In the genomic region with DNA sequence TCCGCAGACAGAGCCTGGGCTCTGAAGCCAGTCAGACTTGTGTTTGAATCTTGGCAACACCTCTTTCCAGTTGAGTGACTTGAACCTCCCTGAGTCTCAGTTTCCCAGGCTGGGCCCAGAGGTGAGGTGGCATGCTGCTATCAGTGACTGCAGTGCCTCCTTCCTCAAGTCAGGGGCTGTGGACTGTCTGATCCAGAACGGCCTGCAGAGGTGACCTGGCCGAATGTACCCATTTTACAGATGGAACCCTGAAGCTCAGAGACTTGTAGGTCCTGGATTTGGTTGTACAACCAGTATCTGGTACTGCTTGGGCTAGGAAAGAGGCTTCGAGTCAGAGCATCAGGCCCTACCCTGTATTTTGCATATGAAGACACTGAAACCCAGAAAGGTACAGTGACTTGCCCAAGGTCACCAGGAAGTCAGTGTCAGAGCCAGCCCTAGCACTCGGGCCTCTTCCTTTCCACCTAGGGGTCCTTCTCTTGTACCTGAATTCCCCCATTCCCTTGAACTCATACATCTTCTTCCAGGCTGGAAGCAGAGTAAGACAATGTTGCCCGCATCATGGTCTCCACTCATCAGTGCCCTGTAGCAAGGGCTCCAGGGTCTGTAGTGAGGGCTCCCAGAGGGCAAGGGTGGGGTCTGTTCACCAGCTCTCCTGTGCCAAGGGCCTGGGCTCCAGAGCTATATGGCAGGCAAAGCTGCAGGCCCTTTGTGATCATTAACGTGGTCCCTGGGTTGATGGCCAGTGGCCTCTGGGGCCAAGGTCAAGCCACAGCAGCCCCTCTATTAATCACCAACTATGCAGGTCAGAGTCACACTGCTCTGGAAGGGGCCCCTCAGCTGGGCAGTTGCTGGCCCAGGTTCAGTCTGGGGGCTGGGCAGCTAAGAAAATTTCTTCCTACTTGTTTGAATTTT, we compare ENCODE assay signal across 10 cellular contexts. TPM values are rescaled to one million over a fixed set of nuclear protein-coding genes. Genes with fewer than 3 reads are reported as not detected.
DNase-seq lines count a peak whose midpoint lies in the region; ATAC-seq and TF ChIP-seq lines count a peak whose summit lies in the region.
"Had no signal": no experiment of that assay in that cellular context is flagged by ENCODE, and none has a peak within 500 bp of the region (broad histone marks: within the 10 kb centered on the region; RNA-seq: fewer than 3 reads in every experiment).

No MANE protein-coding gene starts in this region.

- H3K4me1 ChIP-seq in duodenal mucosa (ENCODE audit: control insufficient read depth in 1 of 2, insufficient read depth in 2 of 2, low read length in 2 of 2) (peaks cover 20 to 26% of the 10 kb centered on the region in 2 donors), mucosa of rectum (ENCODE audit: control insufficient read depth in 2 of 2, insufficient read depth in 2 of 2, low read length in 2 of 2) (peaks cover 37 to 53% of the 10 kb centered on the region in 2 donors), stomach (peaks cover 49 to 94% (median 86%) of the 10 kb centered on the region in 4 donors), trophoblast cell (ENCODE audit: control insufficient read depth in 1 of 2, insufficient read depth in 2 of 2, low read length in 2 of 2) (peaks cover 9 to 13% of the 10 kb centered on the region in 2 experiments)

- H3K27me3 ChIP-seq in duodenal mucosa (ENCODE audit: control insufficient read depth in 1 of 2, insufficient read depth in 2 of 2, low read length in 2 of 2): no peaks in the 10 kb centered on the region
- no peaks in the 10 kb centered on the region for H3K27me3 ChIP-seq in mucosa of rectum (ENCODE audit: control insufficient read depth in 2 of 2, insufficient read depth in 2 of 2, low read length in 2 of 2)
- no peaks in the 10 kb centered on the region for H3K27me3 ChIP-seq in stomach
- H3K27me3 ChIP-seq in trophoblast cell (ENCODE audit: insufficient read depth, low read length): no peaks in the 10 kb centered on the region

- H3K4ac ChIP-seq in trophoblast cell (ENCODE audit: low read depth, low read length): no peak overlapping the region

- WGBS in stomach, 5 donors: 74 to 87% (median 80%) methylated on average over 6 to 7 of the region's 7 CpGs
- no CpG with 5 or more reads among the region's 7 CpGs for WGBS in trophoblast cell (ENCODE audit: extremely low coverage, insufficient coverage, insufficient read length)

- peak overlapping the region in 2 of 3 donors; percentile 16 to 91 for H3K27ac Mint-ChIP-seq in IgD-negative memory B cell
- H3K27ac Mint-ChIP-seq in T-helper 17 cell: no peak overlapping the region
- H3K27ac Mint-ChIP-seq in natural killer cell treated with Interleukin-12 subunit alpha and Interleukin-12 subunit beta and Interleukin-15 and Interleukin-18, amount 100 ng/mL, for 72 hours: no peak overlapping the region
- H3K27ac Mint-ChIP-seq: activated naive CD4-positive, alpha-beta T cell treated with anti-CD3 and anti-CD28 coated beads, Interleukin-2, amount 50 U/mL, for 72 hours had no signal

- H3K14ac ChIP-seq in trophoblast cell (ENCODE audit: low read length): no peak overlapping the region

- DNase-seq in stomach (no peak), T-helper 17 cell (no peak), trophoblast cell (no peak)
- DNase-seq in natural killer cell treated with Interleukin-12 subunit alpha and Interleukin-12 subunit beta and Interleukin-15 and Interleukin-18, amount 100 ng/mL, for 72 hours (ENCODE audit: low spot score): no peak
- DNase-seq in stimulated activated naive CD8-positive, alpha-beta T cell treated with anti-CD3 and anti-CD28 coated beads, Interleukin-15, Interleukin-2, amounts not matched to agents 100 U/mL and 50 U/mL, for 24 hours: no peak
- DNase-seq: SK-N-SH had no signal

- H3K9me3 Mint-ChIP-seq in IgD-negative memory B cell: no peaks in the 10 kb centered on the region
- no peaks in the 10 kb centered on the region for H3K9me3 Mint-ChIP-seq in natural killer cell treated with Interleukin-12 subunit alpha and Interleukin-12 subunit beta and Interleukin-15 and Interleukin-18, amount 100 ng/mL, for 72 hours
- H3K9me3 Mint-ChIP-seq: activated naive CD4-positive, alpha-beta T cell treated with anti-CD3 and anti-CD28 coated beads, Interleukin-2, amount 50 U/mL, for 72 hours had no signal

- H3K79me1 ChIP-seq in trophoblast cell (ENCODE audit: low read length): peaks cover 4% of the 10 kb centered on the region

- no peaks in the 10 kb centered on the region for H3K79me2 ChIP-seq in trophoblast cell (ENCODE audit: control insufficient read depth, insufficient read depth, low read length, poor library complexity)

- TF ChIP-seq EP300 in stomach (IDR thresholded peaks at IDR 0.05): no peak

- H2BK5ac ChIP-seq in trophoblast cell (ENCODE audit: low read depth, low read length, poor library complexity): no peak overlapping the region

- no peak overlapping the region for H3K23ac ChIP-seq in trophoblast cell (ENCODE audit: low read length)

- no peak overlapping the region for H2BK120ac ChIP-seq in trophoblast cell (ENCODE audit: insufficient read depth, low read length, poor library complexity)

- H2AFZ ChIP-seq in trophoblast cell (ENCODE audit: insufficient read depth, low read length, poor library complexity): no peak overlapping the region

- H3K9me3 ChIP-seq in duodenal mucosa (ENCODE audit: control insufficient read depth in 1 of 2, low read length in 2 of 2) (no peaks in the 10 kb centered on the region), mucosa of rectum (ENCODE audit: control insufficient read depth in 2 of 2, low read length in 2 of 2) (no peaks in the 10 kb centered on the region), stomach (no peaks in the 10 kb centered on the region), T-helper 17 cell (ENCODE audit: control insufficient read depth, low read length, poor library complexity, severe bottlenecking) (no peaks in the 10 kb centered on the region), trophoblast cell (ENCODE audit: insufficient read depth, low read depth, low read length) (no peaks in the 10 kb centered on the region)
- H3K9me3 ChIP-seq: SK-N-SH had no signal

- H3K4me3 ChIP-seq in duodenal mucosa (ENCODE audit: low read depth in 1 of 2, low read length in 2 of 2): no peak overlapping the region
- no peak overlapping the region for H3K4me3 ChIP-seq in mucosa of rectum (ENCODE audit: low read length in 2 of 2)
- H3K4me3 ChIP-seq in stomach: no peak overlapping the region
- no peak overlapping the region for H3K4me3 ChIP-seq in trophoblast cell (ENCODE audit: low read depth, low read length)

- TF ChIP-seq CTCF in stomach (IDR thresholded peaks at IDR 0.05): no peak

- intact Hi-C loops in stomach (cut with DNase I; ENCODE audit: low total_unique reads): no loop called here

- no peak overlapping the region for H3K18ac ChIP-seq in trophoblast cell (ENCODE audit: low read length)

- TF ChIP-seq POLR2A in stomach (IDR thresholded peaks at IDR 0.05): no peak

- H3K4me1 Mint-ChIP-seq in IgD-negative memory B cell: peaks cover 21 to 31% (median 24%) of the 10 kb centered on the region in 3 donors
- H3K4me1 Mint-ChIP-seq in T-helper 17 cell: peaks cover 16% of the 10 kb centered on the region
- peaks cover 16 to 19% of the 10 kb centered on the region in 2 donors for H3K4me1 Mint-ChIP-seq in natural killer cell treated with Interleukin-12 subunit alpha and Interleukin-12 subunit beta and Interleukin-15 and Interleukin-18, amount 100 ng/mL, for 72 hours (ENCODE audit: low read depth in 2 of 2)

- H2BK12ac ChIP-seq in trophoblast cell (ENCODE audit: low read length): no peak overlapping the region

- peaks cover 3% of the 10 kb centered on the region for H3K27me3 Mint-ChIP-seq in IgD-negative memory B cell
- peaks cover 28% of the 10 kb centered on the region for H3K27me3 Mint-ChIP-seq in T-helper 17 cell
- H3K27me3 Mint-ChIP-seq in natural killer cell treated with Interleukin-12 subunit alpha and Interleukin-12 subunit beta and Interleukin-15 and Interleukin-18, amount 100 ng/mL, for 72 hours: peaks cover 0 to 8% of the 10 kb centered on the region in 2 donors

- H3K36me3 Mint-ChIP-seq in IgD-negative memory B cell (no peaks in the 10 kb centered on the region), T-helper 17 cell (ENCODE audit: low read depth) (peaks cover 11% of the 10 kb centered on the region)
- H3K36me3 Mint-ChIP-seq in natural killer cell treated with Interleukin-12 subunit alpha and Interleukin-12 subunit beta and Interleukin-15 and Interleukin-18, amount 100 ng/mL, for 72 hours: no peaks in the 10 kb centered on the region
- H3K36me3 Mint-ChIP-seq: activated naive CD4-positive, alpha-beta T cell treated with anti-CD3 and anti-CD28 coated beads, Interleukin-2, amount 50 U/mL, for 72 hours had no signal

- no peak overlapping the region for H4K8ac ChIP-seq in trophoblast cell (ENCODE audit: low read depth, low read length)

- no peak overlapping the region for H2AK5ac ChIP-seq in trophoblast cell (ENCODE audit: low read length)

- H3K9ac ChIP-seq in duodenal mucosa (ENCODE audit: low read depth in 1 of 2, low read length in 2 of 2): no peak overlapping the region
- peak overlapping the region in 1 of 2 donors; percentile 27 for H3K9ac ChIP-seq in mucosa of rectum (ENCODE audit: low read depth in 1 of 2, low read length in 2 of 2)
- H3K9ac ChIP-seq in trophoblast cell (ENCODE audit: low read length): no peak overlapping the region
- H3K9ac ChIP-seq: SK-N-SH had no signal

- no peak overlapping the region for H3K4me2 ChIP-seq in trophoblast cell (ENCODE audit: low read length)
- H3K4me2 ChIP-seq: SK-N-SH had no signal

- H4K12ac ChIP-seq in trophoblast cell (ENCODE audit: low read depth, low read length): no peak overlapping the region

- no peak for ATAC-seq in T-helper 17 cell
- ATAC-seq in natural killer cell treated with Interleukin-12 subunit alpha and Interleukin-12 subunit beta and Interleukin-15 and Interleukin-18, amount 100 ng/mL, for 72 hours: no peak
- ATAC-seq in stimulated activated naive CD8-positive, alpha-beta T cell treated with anti-CD3 and anti-CD28 coated beads, Interleukin-15, Interleukin-2, amounts not matched to agents 100 U/mL and 50 U/mL, for 24 hours: no peak
- ATAC-seq: activated naive CD4-positive, alpha-beta T cell treated with anti-CD3 and anti-CD28 coated beads, Interleukin-2, amount 50 U/mL, for 72 hours had no signal

- no peak overlapping the region for H4K91ac ChIP-seq in trophoblast cell (ENCODE audit: low read depth, low read length)

- H3K4me3 Mint-ChIP-seq in IgD-negative memory B cell (no peak overlapping the region), T-helper 17 cell (no peak overlapping the region)
- no peak overlapping the region for H3K4me3 Mint-ChIP-seq in natural killer cell treated with Interleukin-12 subunit alpha and Interleukin-12 subunit beta and Interleukin-15 and Interleukin-18, amount 100 ng/mL, for 72 hours

- no peaks in the 10 kb centered on the region for H3K36me3 ChIP-seq in duodenal mucosa (ENCODE audit: control insufficient read depth in 1 of 2, insufficient read depth in 2 of 2, low read length in 2 of 2)
- H3K36me3 ChIP-seq in mucosa of rectum (ENCODE audit: control insufficient read depth in 2 of 2, insufficient read depth in 2 of 2, low read length in 2 of 2): peaks cover 2 to 8% of the 10 kb centered on the region in 2 donors
- H3K36me3 ChIP-seq in stomach: peaks cover 0 to 33% (median 0%) of the 10 kb centered on the region in 4 donors
- peaks cover 8 to 12% of the 10 kb centered on the region in 2 experiments for H3K36me3 ChIP-seq in trophoblast cell (ENCODE audit: control insufficient read depth in 1 of 2, insufficient read depth in 2 of 2, low read length in 2 of 2)

- H3K27ac ChIP-seq in duodenal mucosa (ENCODE audit: low read depth, low read length): peak overlapping the region; percentile 68
- H3K27ac ChIP-seq in mucosa of rectum (ENCODE audit: low read depth in 2 of 2, low read length in 2 of 2): peak overlapping the region; percentile 82 to 89
- H3K27ac ChIP-seq in stomach: peak overlapping the region; percentile 76 to 96 (median 87)
- H3K27ac ChIP-seq in trophoblast cell (ENCODE audit: low read depth, low read length): no peak overlapping the region

RNA-seq across cellular contexts. Expression of gene GSN, which starts 28.5 kb away (rescaled TPM):
- polyA plus RNA-seq in IgD-negative memory B cell (69.4 TPM), stomach (100 to 1,000 TPM; 215 to 742 (median 424) TPM)
- total RNA-seq in stomach (100 to 1,000 TPM; 385 to 909 (median 565) TPM), T-helper 17 cell (10 to 100 TPM in 1 of 2 donors, 1 to 10 TPM in 1; 5.4 to 29.6 TPM)
- 103 and 105 TPM in 2 replicates for polyA plus RNA-seq in trophoblast cell (2013)
- 10 to 100 TPM in 1 of 2 donors, 1 to 10 TPM in 1; 9.4 to 40.9 TPM for total RNA-seq in natural killer cell treated with Interleukin-12 subunit alpha and Interleukin-12 subunit beta and Interleukin-15 and Interleukin-18, amount 100 ng/mL, for 72 hours

Comparison
In these comparisons a context has a peak if more than half of its experiments do, and no peak if none do; other contexts are left out.
1. H3K27ac Mint-ChIP-seq: peak in IgD-negative memory B cell (2 of 3); none in T-helper 17 cell (single experiment) and natural killer cell treated with Interleukin-12 subunit alpha and Interleukin-12 subunit beta and Interleukin-15 and Interleukin-18, amount 100 ng/mL, for 72 hours (0 of 2).
2. RNA of gene GSN, which starts 28.5 kb away (total RNA-seq): 385 to 909 TPM in stomach; 9.4 to 40.9 TPM in natural killer cell treated with Interleukin-12 subunit alpha and Interleukin-12 subunit beta and Interleukin-15 and Interleukin-18, amount 100 ng/mL, for 72 hours and 5.4 to 29.6 TPM in T-helper 17 cell; every median in the first group is over 4 times any median in the second.